18 cellular contexts compared by ENCODE assay signal in the genomic region with DNA sequence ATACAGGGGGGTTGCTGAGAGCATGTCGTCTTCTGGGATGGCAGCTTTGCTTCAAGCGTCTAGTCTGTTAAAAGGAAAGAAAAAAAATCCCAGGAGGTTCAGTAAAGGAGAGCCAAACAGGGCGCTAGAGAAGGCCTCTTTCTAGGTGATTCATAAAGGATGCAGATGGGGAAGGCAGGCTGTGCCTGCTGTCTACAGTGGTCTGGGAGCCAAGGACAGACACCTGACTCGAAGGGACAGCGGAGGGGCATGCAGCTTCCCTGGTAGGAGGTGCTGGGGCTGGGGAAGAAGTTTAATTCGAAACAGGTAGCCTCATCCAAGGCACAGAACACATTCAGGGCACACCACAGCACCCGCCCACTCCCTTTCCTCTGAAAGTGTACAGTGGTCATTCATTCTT.
"Had no signal": no experiment of that assay in that cellular context is flagged by ENCODE, and none has a peak within 500 bp of the region (broad histone marks: within the 10 kb centered on the region; RNA-seq: fewer than 3 reads in every experiment).

No MANE protein-coding gene starts in this region.

- ATAC-seq: esophagus mucosa, gastrocnemius medialis, sciatic nerve had no signal

- DNase-seq: activated effector memory CD4-positive, alpha-beta T cell treated with anti-CD3 and anti-CD28 coated beads, Interleukin-2, amount 50 U/mL, for 16 hours; activated T-cell treated with anti-CD3 and anti-CD28 coated beads, Interleukin-2, amount 50 U/mL, for 1 hour; adrenal gland; cerebellar nuclear complex; cortex of kidney; effector CD4-positive, alpha-beta T cell; gastrocnemius medialis; kidney; left ventricle myocardium inferior; mammary epithelial cell; stimulated activated CD4-positive, alpha-beta T cell treated with anti-CD3 and anti-CD28 coated beads, Interleukin-4, amount 100 ng/mL, for 1 hour; T-helper 1 cell; T-helper 9 cell; thyroid gland had no signal

- H3K9me3 Mint-ChIP-seq: activated naive CD4-positive, alpha-beta T cell treated with anti-CD3 and anti-CD28 coated beads, Interleukin-2, amount 50 U/mL, for 72 hours had no signal

- H3K27ac ChIP-seq: gastrocnemius medialis, pancreas, thyroid gland had no signal
